Comparison of ENCODE assay signal across 28 cellular contexts in the genomic region with DNA sequence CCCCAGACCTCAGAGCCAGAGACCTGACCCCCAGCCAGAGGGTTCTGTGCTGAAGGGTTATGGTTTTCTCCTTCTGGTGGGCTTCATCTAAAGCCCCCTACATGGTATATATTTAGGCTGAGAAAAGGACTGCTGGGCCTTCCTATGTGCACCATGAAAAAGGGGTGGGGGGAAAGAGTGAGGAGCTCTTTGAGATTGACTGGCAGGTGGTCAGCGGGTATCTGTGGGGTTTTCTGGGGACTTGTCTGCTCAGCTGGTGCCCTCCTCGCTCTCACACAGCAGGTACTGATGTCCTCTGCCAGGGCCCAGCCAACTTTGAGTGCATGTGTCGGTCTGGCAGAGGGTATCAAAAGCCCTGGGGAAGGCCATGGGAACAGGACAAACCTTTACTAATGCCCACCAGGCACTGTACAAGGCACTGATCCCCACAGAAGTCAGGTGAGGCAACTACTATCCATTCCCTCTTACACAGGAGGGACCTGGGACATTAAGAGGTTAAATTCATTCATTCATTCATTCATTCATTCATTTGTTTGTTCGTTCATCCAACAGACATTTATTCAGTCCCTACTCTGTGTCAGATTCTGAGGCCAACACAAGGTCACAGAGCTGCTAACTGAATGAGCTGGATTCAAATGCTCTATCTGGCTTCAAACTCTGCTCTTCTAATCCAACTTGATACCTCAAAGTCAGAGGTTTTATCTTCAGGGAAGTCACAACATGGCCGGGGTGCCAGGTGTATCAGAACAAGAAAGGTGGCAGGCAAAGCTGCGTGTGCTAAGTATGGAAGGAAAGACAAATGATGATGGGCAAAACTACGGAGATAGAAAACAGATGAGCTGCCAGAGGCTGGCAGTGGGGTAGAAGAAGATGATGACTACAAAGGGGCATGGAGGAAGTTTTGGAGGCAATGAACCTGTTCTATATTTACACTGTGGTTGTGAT. TPM values are rescaled to one million over a fixed set of nuclear protein-coding genes. Genes with fewer than 3 reads are reported as not detected.
"Had no signal": no experiment of that assay in that cellular context is flagged by ENCODE, and none has a peak within 500 bp of the region (broad histone marks: within the 10 kb centered on the region; RNA-seq: fewer than 3 reads in every experiment).

No MANE protein-coding gene starts in this region.

- H3K4me1 Mint-ChIP-seq: activated naive CD4-positive, alpha-beta T cell treated with anti-CD3 and anti-CD28 coated beads, Interleukin-2, amount 50 U/mL, for 24 hours; activated naive CD8-positive, alpha-beta T cell treated with anti-CD3 and anti-CD28 coated beads, Interleukin-2, amount 50 U/mL, for 24 hours; endodermal cell had no signal

- H3K9me3 Mint-ChIP-seq: activated naive CD4-positive, alpha-beta T cell treated with anti-CD3 and anti-CD28 coated beads, Interleukin-2, amount 50 U/mL, for 24 hours; activated naive CD8-positive, alpha-beta T cell treated with anti-CD3 and anti-CD28 coated beads, Interleukin-2, amount 50 U/mL, for 24 hours; activated T-helper 2 cell treated with anti-CD3 and anti-CD28 coated beads, Interferon-gamma antibody, Interleukin-2, Interleukin-4, amounts not matched to agents 10 μg/mL and 5 μg/mL and 100 μg/mL, durations not matched to agents 14 hours and 24 hours and 36 hours; dendritic cell treated with granulocyte-macrophage colony-stimulating factor and Interleukin-4, amounts not matched to agents 40 ng/mL and 50 ng/mL, for 4 days; endodermal cell; natural killer cell treated with Interleukin-12 subunit alpha and Interleukin-12 subunit beta and Interleukin-15 and Interleukin-18, amount 100 ng/mL, for 72 hours; stimulated activated naive CD8-positive, alpha-beta T cell treated with anti-CD3 and anti-CD28 coated beads, Interleukin-15, Interleukin-2, amounts not matched to agents 100 ng/mL and 50 ng/mL, for 24 hours; T-helper 1 cell treated with Interleukin-12 subunit alpha and Interleukin-12 subunit beta and Interleukin-4 antibody, amounts not matched to agents 30 μg/mL and 1 μg/mL, for 36 hours had no signal

- H3K4me1 ChIP-seq: breast epithelium, foreskin keratinocyte, right lobe of liver, upper lobe of left lung had no signal

- H3K27me3 ChIP-seq: breast epithelium, right lobe of liver, upper lobe of left lung had no signal

- H3K27ac Mint-ChIP-seq: activated naive CD4-positive, alpha-beta T cell treated with anti-CD3 and anti-CD28 coated beads, Interleukin-2, amount 50 U/mL, for 24 hours; activated naive CD8-positive, alpha-beta T cell treated with anti-CD3 and anti-CD28 coated beads, Interleukin-2, amount 50 U/mL, for 24 hours; activated T-helper 2 cell treated with anti-CD3 and anti-CD28 coated beads, Interferon-gamma antibody, Interleukin-2, Interleukin-4, amounts not matched to agents 10 μg/mL and 5 μg/mL and 100 μg/mL, durations not matched to agents 14 hours and 24 hours and 36 hours; dendritic cell treated with granulocyte-macrophage colony-stimulating factor and Interleukin-4, amounts not matched to agents 40 ng/mL and 50 ng/mL, for 4 days; endodermal cell; natural killer cell treated with Interleukin-12 subunit alpha and Interleukin-12 subunit beta and Interleukin-15 and Interleukin-18, amount 100 ng/mL, for 72 hours; stimulated activated naive CD8-positive, alpha-beta T cell treated with anti-CD3 and anti-CD28 coated beads, Interleukin-15, Interleukin-2, amounts not matched to agents 100 ng/mL and 50 ng/mL, for 24 hours; T-helper 1 cell treated with Interleukin-12 subunit alpha and Interleukin-12 subunit beta and Interleukin-4 antibody, amounts not matched to agents 30 μg/mL and 1 μg/mL, for 36 hours had no signal

- H3K36me3 Mint-ChIP-seq: activated naive CD4-positive, alpha-beta T cell treated with anti-CD3 and anti-CD28 coated beads, Interleukin-2, amount 50 U/mL, for 24 hours; natural killer cell treated with Interleukin-12 subunit alpha and Interleukin-12 subunit beta and Interleukin-15 and Interleukin-18, amount 100 ng/mL, for 72 hours had no signal

- DNase-seq: activated CD4-positive, alpha-beta T cell treated with anti-CD3 and anti-CD28 coated beads for 48 hours; activated CD4-positive, alpha-beta T cell treated with anti-CD3 and anti-CD28 coated beads, Interleukin-2, amount 50 U/mL, for 48 hours; activated naive CD8-positive, alpha-beta T cell treated with anti-CD3 and anti-CD28 coated beads, Interleukin-2, amount 50 U/mL, for 24 hours; activated T-cell treated with anti-CD3 and anti-CD28 coated beads, Interleukin-2, amount 50 U/mL, for 48 hours; amygdala; central memory CD4-positive, alpha-beta T cell; endodermal cell; glutamatergic neuron; hippocampal formation; left colon; midbrain; right lobe of liver; stimulated activated CD4-positive, alpha-beta T cell treated with anti-CD3 and anti-CD28 coated beads, Interleukin-4, amount 100 ng/mL, for 1 hour; SW 1271; T-helper 9 cell; upper lobe of left lung had no signal

- H3K36me3 ChIP-seq: breast epithelium, right lobe of liver, thoracic aorta, upper lobe of left lung had no signal

- ATAC-seq: activated CD4-positive, CD25-positive, alpha-beta regulatory T cell treated with anti-CD3 and anti-CD28 coated beads, Interleukin-2, amount 50 U/mL, for 24 hours; activated naive CD8-positive, alpha-beta T cell treated with anti-CD3 and anti-CD28 coated beads, Interleukin-2, amount 50 U/mL, for 24 hours; esophagus mucosa; foreskin keratinocyte; natural killer cell treated with Interleukin-12 subunit alpha and Interleukin-12 subunit beta and Interleukin-15 and Interleukin-18, amount 100 ng/mL, for 72 hours; right lobe of liver had no signal

- H3K4me3 ChIP-seq: breast epithelium, right lobe of liver, thoracic aorta, upper lobe of left lung had no signal

- H3K9me3 ChIP-seq: breast epithelium, right lobe of liver, thoracic aorta, upper lobe of left lung had no signal

- H3K27ac ChIP-seq: breast epithelium, foreskin keratinocyte, right lobe of liver, thoracic aorta, upper lobe of left lung, VCaP had no signal

- H3K4me3 Mint-ChIP-seq: activated naive CD4-positive, alpha-beta T cell treated with anti-CD3 and anti-CD28 coated beads, Interleukin-2, amount 50 U/mL, for 24 hours; activated naive CD8-positive, alpha-beta T cell treated with anti-CD3 and anti-CD28 coated beads, Interleukin-2, amount 50 U/mL, for 24 hours; dendritic cell treated with granulocyte-macrophage colony-stimulating factor and Interleukin-4, amounts not matched to agents 40 ng/mL and 50 ng/mL, for 4 days; endodermal cell; natural killer cell treated with Interleukin-12 subunit alpha and Interleukin-12 subunit beta and Interleukin-15 and Interleukin-18, amount 100 ng/mL, for 72 hours; stimulated activated naive CD8-positive, alpha-beta T cell treated with anti-CD3 and anti-CD28 coated beads, Interleukin-15, Interleukin-2, amounts not matched to agents 100 ng/mL and 50 ng/mL, for 24 hours; T-helper 1 cell treated with Interleukin-12 subunit alpha and Interleukin-12 subunit beta and Interleukin-4 antibody, amounts not matched to agents 30 μg/mL and 1 μg/mL, for 36 hours had no signal

RNA-seq across cellular contexts. Expression of a gene that starts 44.6 kb away (rescaled TPM):
- total RNA-seq: natural killer cell treated with Interleukin-12 subunit alpha and Interleukin-12 subunit beta and Interleukin-15 and Interleukin-18, amount 100 ng/mL, for 72 hours had no signal
